25 cellular contexts compared by ENCODE assay signal in genomic region chr3:47889001-47889757, GRCh38.
DNase-seq lines count a peak whose midpoint lies in the region; ATAC-seq and TF ChIP-seq lines count a peak whose summit lies in the region.
"Had no signal": no experiment of that assay in that cellular context is flagged by ENCODE, and none has a peak within 500 bp of the region (broad histone marks: within the 10 kb centered on the region; RNA-seq: fewer than 3 reads in every experiment).

No MANE protein-coding gene starts in this region.

- H3K36me3 ChIP-seq in BLaER1 (peaks cover 75% of the 10 kb centered on the region), HUES64 (ENCODE audit: insufficient read depth, low read length) (peaks cover 19% of the 10 kb centered on the region), esophagus muscularis mucosa (peaks cover 0 to 39% (median 21%) of the 10 kb centered on the region in 4 donors)

- H3K4me3 ChIP-seq in BLaER1, result no peak overlapping the region
- no peak overlapping the region for H3K4me3 ChIP-seq in HUES64 (ENCODE audit: low read length)
- H3K4me3 ChIP-seq in esophagus muscularis mucosa, result no peak overlapping the region
- H3K4me3 ChIP-seq: ascending aorta, smooth muscle cell, thoracic aorta had no signal

- no peaks in the 10 kb centered on the region for H3K27me3 ChIP-seq in BLaER1
- H3K27me3 ChIP-seq in HUES64 (ENCODE audit: insufficient read depth, low read length), result no peaks in the 10 kb centered on the region
- no peaks in the 10 kb centered on the region for H3K27me3 ChIP-seq in esophagus muscularis mucosa
- H3K27me3 ChIP-seq: ascending aorta had no signal

- H3K27me3 Mint-ChIP-seq in nephron (ENCODE audit: low read depth), result no peaks in the 10 kb centered on the region
- H3K27me3 Mint-ChIP-seq: activated B cell treated with CpG ODN at 0.5 μM for 24 hours; activated naive CD8-positive, alpha-beta T cell treated with anti-CD3 and anti-CD28 coated beads for 36 hours; stimulated activated memory B cell treated with anti-CD40 and anti-IgM and Interleukin-4, amounts not matched to agents 10 μg/mL and 1 μg/mL and 100 μg/mL, for 72 hours had no signal

- peaks cover 51% of the 10 kb centered on the region for H3K4me1 Mint-ChIP-seq in nephron

- 98% methylated on average over 3 of the region's 4 CpGs for WGBS in HUES64
- 96% methylated on average over 4 of the region's 4 CpGs for WGBS in esophagus muscularis mucosa

- H3K4me2 ChIP-seq in BLaER1, result peak overlapping the region; percentile 46
- H3K4me2 ChIP-seq: smooth muscle cell had no signal

- peak overlapping the region; percentile 93 to 97 (median 94) for H3K27ac Mint-ChIP-seq in nephron
- H3K27ac Mint-ChIP-seq: activated B cell treated with CpG ODN at 0.5 μM for 24 hours; activated naive CD8-positive, alpha-beta T cell treated with anti-CD3 and anti-CD28 coated beads for 36 hours; stimulated activated memory B cell treated with anti-CD40 and anti-IgM and Interleukin-4, amounts not matched to agents 10 μg/mL and 1 μg/mL and 100 μg/mL, for 72 hours had no signal

- no peak overlapping the region for H3K9ac ChIP-seq in BLaER1
- H3K9ac ChIP-seq in HUES64 (ENCODE audit: low read depth, low read length), result no peak overlapping the region

- intact Hi-C loops in esophagus muscularis mucosa (cut with DNase I), result no loop called here

- no peaks in the 10 kb centered on the region for H3K9me3 Mint-ChIP-seq in nephron
- H3K9me3 Mint-ChIP-seq: activated B cell treated with CpG ODN at 0.5 μM for 24 hours; stimulated activated memory B cell treated with anti-CD40 and anti-IgM and Interleukin-4, amounts not matched to agents 10 μg/mL and 1 μg/mL and 100 μg/mL, for 72 hours had no signal

- peaks cover 60% of the 10 kb centered on the region for H3K36me3 Mint-ChIP-seq in nephron (ENCODE audit: low read depth)

- peak; percentile 21 to 70 for DNase-seq in dermis microvascular lymphatic vessel endothelial cell (ENCODE audit: low read depth in 2 of 2)
- no peak for DNase-seq in ureter (ENCODE audit: low spot score)
- DNase-seq in esophagus muscularis mucosa (ENCODE audit: extremely low spot score), result no peak
- no peak for DNase-seq in activated gamma-delta T cell treated with Interleukin-2 at 50 U/mL for 16 hours
- DNase-seq: activated B cell treated with CpG ODN at 0.5 μM for 24 hours; activated CD4-positive, alpha-beta T cell treated with anti-CD3 and anti-CD28 coated beads, Interleukin-2, amount 50 U/mL, for 4 hours; activated CD8-positive, alpha-beta memory T cell treated with anti-CD3 and anti-CD28 coated beads, Interleukin-2, amount 50 U/mL, for 48 hours; activated naive CD8-positive, alpha-beta T cell treated with anti-CD3 and anti-CD28 coated beads for 36 hours; H7; Kasumi-1; kidney glomerular epithelial cell; mammary epithelial cell; NCI-H1048; NCI-H1930; occipital lobe had no signal

- TF ChIP-seq CTCF in nephron (IDR thresholded peaks at IDR 0.05; ENCODE audit: unreplicated experiment in 3 of 3), result no peak
- TF ChIP-seq CTCF in esophagus muscularis mucosa (IDR thresholded peaks at IDR 0.05), result no peak

- no peak for ATAC-seq in GM18511 (IDR thresholded peaks at IDR 0.05; ENCODE audit: unreplicated experiment)
- ATAC-seq: stimulated activated memory B cell treated with anti-CD40 and anti-IgM and Interleukin-4, amounts not matched to agents 10 μg/mL and 1 μg/mL and 100 μg/mL, for 72 hours had no signal

- no peak for TF ChIP-seq POLR2A in esophagus muscularis mucosa (IDR thresholded peaks at IDR 0.05; ENCODE audit: low read depth)

- H3K27ac ChIP-seq in BLaER1, result no peak overlapping the region; the same call in 1 of the 2 replicates
- peak overlapping the region; percentile 7; the same call in 1 of the 2 replicates for H3K27ac ChIP-seq in HUES64 (ENCODE audit: low read depth, low read length)
- H3K27ac ChIP-seq in esophagus muscularis mucosa (replicated peaks in 1 of 4), result peak overlapping the region in 1 of 4 donors; percentile 63
- H3K27ac ChIP-seq: RWPE1 had no signal

- no peak for TF ChIP-seq EP300 in esophagus muscularis mucosa (IDR thresholded peaks at IDR 0.05)

- H3K4me1 ChIP-seq in BLaER1 (peaks cover 40% of the 10 kb centered on the region), HUES64 (ENCODE audit: insufficient read depth, low read length) (peaks cover 51% of the 10 kb centered on the region), esophagus muscularis mucosa (peaks cover 26 to 44% (median 38%) of the 10 kb centered on the region in 4 donors)

- H3K9me3 ChIP-seq in BLaER1 (peaks cover 14% of the 10 kb centered on the region; the same call in 1 of the 2 replicates), HUES64 (ENCODE audit: insufficient read depth, low read depth, low read length) (no peaks in the 10 kb centered on the region), esophagus muscularis mucosa (no peaks in the 10 kb centered on the region)
- H3K9me3 ChIP-seq: ascending aorta, thoracic aorta had no signal

- peak overlapping the region in 1 of 3 experiments; percentile 49 for H3K4me3 Mint-ChIP-seq in nephron
- H3K4me3 Mint-ChIP-seq: activated B cell treated with CpG ODN at 0.5 μM for 24 hours; activated naive CD8-positive, alpha-beta T cell treated with anti-CD3 and anti-CD28 coated beads for 36 hours; CD14-positive monocyte; stimulated activated memory B cell treated with anti-CD40 and anti-IgM and Interleukin-4, amounts not matched to agents 10 μg/mL and 1 μg/mL and 100 μg/mL, for 72 hours had no signal

- H4K20me1 ChIP-seq in BLaER1, result no peaks in the 10 kb centered on the region

Comparison
In these comparisons a context has a peak if more than half of its experiments do, and no peak if none do; other contexts are left out.
1. DNase-seq: peak in dermis microvascular lymphatic vessel endothelial cell (2 of 2); none in ureter (single experiment), esophagus muscularis mucosa (single experiment) and activated gamma-delta T cell treated with Interleukin-2 at 50 U/mL for 16 hours (single experiment).